In the genomic region with DNA sequence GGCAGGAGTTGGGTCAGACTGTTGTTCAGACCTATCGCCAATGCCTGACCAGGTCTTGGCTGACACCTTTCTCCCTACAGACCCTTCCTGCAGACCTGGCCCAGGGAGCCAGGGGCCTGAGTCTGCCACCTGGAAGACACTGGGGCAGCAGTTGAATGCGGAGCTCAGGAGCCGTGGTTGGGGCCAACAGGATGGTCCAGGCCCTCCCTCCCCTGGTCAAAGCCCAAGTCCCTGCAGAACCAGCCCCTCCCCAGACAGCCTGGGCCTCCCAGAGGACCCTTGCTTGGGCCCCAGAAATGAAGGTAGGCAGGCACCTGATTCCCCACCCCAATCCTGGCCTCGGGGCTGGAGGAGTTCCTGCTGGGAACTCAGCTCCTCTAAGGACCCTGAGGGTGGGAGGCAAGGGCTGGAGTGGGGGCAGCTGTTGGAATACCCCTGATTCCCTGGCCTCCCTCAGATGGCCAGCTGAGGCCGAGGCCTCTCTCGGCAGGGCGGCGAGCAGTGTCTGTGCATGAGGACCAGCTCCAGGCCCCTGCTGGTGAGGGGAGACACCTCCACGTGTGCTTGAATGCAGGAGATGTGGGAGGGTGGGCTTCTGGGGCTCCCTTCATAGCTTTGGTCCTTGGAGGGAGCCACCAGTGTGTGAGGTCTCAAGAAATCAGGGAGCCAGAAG, we compare ENCODE assay signal across 31 cellular contexts. TPM values are rescaled to one million over a fixed set of nuclear protein-coding genes. Genes with fewer than 3 reads are reported as not detected.
"Had no signal": no experiment of that assay in that cellular context is flagged by ENCODE, and none has a peak within 500 bp of the region (broad histone marks: within the 10 kb centered on the region; RNA-seq: fewer than 3 reads in every experiment).

No MANE protein-coding gene starts in this region.

- H3K4me3 Mint-ChIP-seq: activated B cell treated with CpG ODN at 0.5 μM for 24 hours; activated CD4-positive, alpha-beta T cell treated with anti-CD3 and anti-CD28 coated beads for 36 hours; activated naive CD4-positive, alpha-beta T cell treated with anti-CD3 and anti-CD28 coated beads for 36 hours; activated naive CD8-positive, alpha-beta T cell treated with anti-CD3 and anti-CD28 coated beads, Interleukin-2, amount 10 ng/mL, durations not matched to agents 7 days and 5 days; activated T-cell treated with anti-CD3 and anti-CD28 coated beads, Interleukin-2, amount 50 U/mL, for 4 hours; immature natural killer cell; mesothelial cell of epicardium; stimulated activated naive CD8-positive, alpha-beta T cell treated with anti-CD3 and anti-CD28 coated beads, Interleukin-15, amount 100 ng/mL, for 72 hours had no signal

- H3K27ac ChIP-seq: colonic mucosa, dorsolateral prefrontal cortex, esophagus muscularis mucosa, hepatocyte, left lung, ovary, prostate gland, tibial artery had no signal

- H3K27me3 Mint-ChIP-seq: activated B cell treated with CpG ODN at 0.5 μM for 24 hours; activated CD4-positive, alpha-beta T cell treated with anti-CD3 and anti-CD28 coated beads for 36 hours; activated naive CD8-positive, alpha-beta T cell treated with anti-CD3 and anti-CD28 coated beads, Interleukin-2, amount 10 ng/mL, durations not matched to agents 7 days and 5 days; naive thymus-derived CD8-positive, alpha-beta T cell; stimulated activated naive CD8-positive, alpha-beta T cell treated with anti-CD3 and anti-CD28 coated beads, Interleukin-15, amount 100 ng/mL, for 72 hours had no signal

- FAIRE-seq: bronchial epithelial cell, frontal cortex, urothelium cell line had no signal

- H3K27ac Mint-ChIP-seq: activated CD4-positive, alpha-beta T cell treated with anti-CD3 and anti-CD28 coated beads for 36 hours; activated naive CD4-positive, alpha-beta T cell treated with anti-CD3 and anti-CD28 coated beads for 36 hours; mesothelial cell of epicardium had no signal

- H3K36me3 Mint-ChIP-seq: mesothelial cell of epicardium had no signal

- DNase-seq: activated B cell treated with CpG ODN at 0.5 μM for 24 hours; activated CD4-positive, alpha-beta T cell treated with anti-CD3 and anti-CD28 coated beads for 36 hours; activated CD4-positive, alpha-beta T cell treated with anti-CD3 and anti-CD28 coated beads, Interleukin-2, amount 50 U/mL, for 4 hours; activated CD8-positive, alpha-beta memory T cell treated with anti-CD3 and anti-CD28 coated beads for 24 hours; activated CD8-positive, alpha-beta memory T cell treated with anti-CD3 and anti-CD28 coated beads, Interleukin-2, amount 50 U/mL, for 4 hours; activated effector memory CD4-positive, alpha-beta T cell treated with Interleukin-2 at 50 U/mL for 16 hours; activated naive CD4-positive, alpha-beta T cell treated with anti-CD3 and anti-CD28 coated beads for 36 hours; activated naive CD8-positive, alpha-beta T cell treated with anti-CD3 and anti-CD28 coated beads, Interleukin-2, amount 10 ng/mL, durations not matched to agents 7 days and 5 days; activated T-cell treated with anti-CD3 and anti-CD28 coated beads, Interleukin-2, amount 50 U/mL, for 4 hours; amygdala; colonic mucosa; dorsolateral prefrontal cortex; glutamatergic neuron; immature natural killer cell; kidney glomerular epithelial cell; mammary epithelial cell; stimulated activated CD4-positive, alpha-beta T cell treated with anti-CD3 and anti-CD28 coated beads, Interleukin-12 subunit alpha, Interleukin-12 subunit beta, amount 100 ng/mL, for 4 hours; stimulated activated CD4-positive, alpha-beta T cell treated with anti-CD3 and anti-CD28 coated beads, Interleukin-4, amount 100 ng/mL, for 4 hours; stimulated activated naive CD8-positive, alpha-beta T cell treated with anti-CD3 and anti-CD28 coated beads, Interleukin-15, amount 100 ng/mL, for 72 hours; T-helper 1 cell; tibial artery had no signal

- H3K9me3 Mint-ChIP-seq: activated B cell treated with CpG ODN at 0.5 μM for 24 hours; activated naive CD4-positive, alpha-beta T cell treated with anti-CD3 and anti-CD28 coated beads for 36 hours; activated naive CD8-positive, alpha-beta T cell treated with anti-CD3 and anti-CD28 coated beads, Interleukin-2, amount 10 ng/mL, durations not matched to agents 7 days and 5 days; activated T-cell treated with anti-CD3 and anti-CD28 coated beads, Interleukin-2, amount 50 U/mL, for 4 hours; immature natural killer cell; mesothelial cell of epicardium; naive thymus-derived CD8-positive, alpha-beta T cell; stimulated activated naive CD8-positive, alpha-beta T cell treated with anti-CD3 and anti-CD28 coated beads, Interleukin-15, amount 100 ng/mL, for 72 hours had no signal

RNA-seq across cellular contexts. Expression of a gene that starts 11.5 kb away (rescaled TPM):
- total RNA-seq: bronchial epithelial cell had no signal
